Comparison of ENCODE assay signal across 29 cellular contexts in genomic region chr19:17196610-17197009, GRCh38.
"Had no signal": no experiment of that assay in that cellular context is flagged by ENCODE, and none has a peak within 500 bp of the region (broad histone marks: within the 10 kb centered on the region; RNA-seq: fewer than 3 reads in every experiment).

No MANE protein-coding gene starts in this region.

- H3K27ac Mint-ChIP-seq: activated B cell treated with CpG ODN at 0.5 μM for 24 hours; activated CD4-positive, alpha-beta T cell treated with anti-CD3 and anti-CD28 coated beads for 36 hours; stimulated activated naive CD8-positive, alpha-beta T cell treated with anti-CD3 and anti-CD28 coated beads, Interleukin-15, Interleukin-2, amounts not matched to agents 100 ng/mL and 50 ng/mL, for 24 hours had no signal

- DNase-seq: activated B cell treated with CpG ODN at 0.5 μM for 24 hours; activated CD4-positive, alpha-beta T cell treated with anti-CD3 and anti-CD28 coated beads for 36 hours; activated CD4-positive, alpha-beta T cell treated with anti-CD3 and anti-CD28 coated beads, Interleukin-2, amount 50 U/mL, for 4 hours; activated T-cell treated with anti-CD3 and anti-CD28 coated beads for 4 hours; anterior cingulate cortex; brain microvascular endothelial cell; caudate nucleus; effector memory CD4-positive, alpha-beta T cell; foreskin melanocyte; kidney glomerular epithelial cell; left lung; naive thymus-derived CD8-positive, alpha-beta T cell; pancreas; psoas muscle; spleen; stimulated activated CD4-positive, alpha-beta T cell treated with anti-CD3 and anti-CD28 coated beads, Interleukin-4, amount 100 ng/mL, for 1 hour; substantia nigra; T-helper 9 cell; thyroid gland; upper lobe of right lung had no signal

- FAIRE-seq: colon, endothelial cell of umbilical vein, pancreas had no signal

- H3K27me3 ChIP-seq: brain microvascular endothelial cell, hepatocyte, left lung, neutrophil, pancreas, right atrium auricular region, spleen, thyroid gland, upper lobe of right lung had no signal

- H3K4me3 ChIP-seq: hepatocyte, left lung, lung, pancreas, psoas muscle, right atrium auricular region, spleen, thyroid gland, upper lobe of right lung had no signal

- H3K27me3 Mint-ChIP-seq: activated B cell treated with CpG ODN at 0.5 μM for 24 hours; activated CD4-positive, alpha-beta T cell treated with anti-CD3 and anti-CD28 coated beads for 36 hours; naive thymus-derived CD8-positive, alpha-beta T cell; stimulated activated naive CD8-positive, alpha-beta T cell treated with anti-CD3 and anti-CD28 coated beads, Interleukin-15, Interleukin-2, amounts not matched to agents 100 ng/mL and 50 ng/mL, for 24 hours had no signal

- H3K9me3 ChIP-seq: left lung, pancreas, psoas muscle, right atrium auricular region, spleen, thyroid gland, upper lobe of right lung had no signal

- H3K4me1 ChIP-seq: left lung, pancreas, psoas muscle, right atrium auricular region, spleen, thyroid gland, upper lobe of right lung had no signal

- H3K4me3 Mint-ChIP-seq: activated B cell treated with CpG ODN at 0.5 μM for 24 hours; activated CD4-positive, alpha-beta T cell treated with anti-CD3 and anti-CD28 coated beads for 36 hours; naive thymus-derived CD8-positive, alpha-beta T cell; stimulated activated naive CD8-positive, alpha-beta T cell treated with anti-CD3 and anti-CD28 coated beads, Interleukin-15, Interleukin-2, amounts not matched to agents 100 ng/mL and 50 ng/mL, for 24 hours had no signal

- H3K79me2 ChIP-seq: hepatocyte had no signal

- H2AFZ ChIP-seq: hepatocyte had no signal

- ATAC-seq: activated CD4-positive, alpha-beta T cell treated with anti-CD3 and anti-CD28 coated beads for 36 hours; esophagus mucosa; left lung; naive thymus-derived CD8-positive, alpha-beta T cell; pancreas; psoas muscle; SK-N-SH treated with all-trans-retinoic acid at 6 μM for 48 hours; upper lobe of right lung had no signal

- H3K4me1 Mint-ChIP-seq: activated CD4-positive, alpha-beta T cell treated with anti-CD3 and anti-CD28 coated beads for 36 hours had no signal

- H3K9me3 Mint-ChIP-seq: activated B cell treated with CpG ODN at 0.5 μM for 24 hours; naive thymus-derived CD8-positive, alpha-beta T cell; stimulated activated naive CD8-positive, alpha-beta T cell treated with anti-CD3 and anti-CD28 coated beads, Interleukin-15, Interleukin-2, amounts not matched to agents 100 ng/mL and 50 ng/mL, for 24 hours had no signal

- H3K27ac ChIP-seq: brain microvascular endothelial cell, hepatocyte, left lung, neutrophil, pancreas, psoas muscle, right atrium auricular region, spleen, thyroid gland, upper lobe of right lung had no signal

- H3K4me2 ChIP-seq: hepatocyte had no signal
